14 cellular contexts compared by ENCODE assay signal in the genomic region with DNA sequence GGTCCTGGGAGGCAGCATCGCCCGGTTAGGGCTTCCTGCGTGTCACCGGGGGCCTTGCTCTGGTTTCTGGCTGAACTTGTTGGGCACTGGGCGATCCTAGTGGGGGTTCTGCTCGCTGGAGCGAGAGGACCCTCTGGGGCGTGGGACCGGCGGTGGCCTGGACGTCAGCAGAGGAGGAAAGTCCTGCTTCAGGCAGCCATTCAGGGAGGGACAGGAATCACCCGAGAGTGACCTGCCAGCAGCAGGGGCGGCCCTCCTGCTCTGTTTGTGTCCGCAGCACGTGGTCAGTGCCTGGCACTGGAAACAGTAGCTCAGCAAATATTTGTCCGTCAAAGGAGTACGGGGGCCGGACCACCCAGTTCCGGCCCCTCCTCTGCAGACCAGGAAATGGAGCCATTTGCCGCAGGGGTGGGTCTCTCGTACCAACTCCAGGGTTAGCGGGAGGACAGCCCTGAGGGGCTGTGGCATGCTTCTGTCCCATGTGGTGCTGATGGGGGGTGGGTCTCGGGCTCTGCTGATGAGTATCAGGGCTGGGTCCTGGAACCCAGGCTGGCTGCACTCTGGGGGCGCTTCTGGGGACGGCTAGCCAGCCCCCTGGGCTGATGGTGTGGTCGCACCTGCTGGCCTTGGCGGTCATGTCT. TPM values are rescaled to one million over a fixed set of nuclear protein-coding genes. Genes with fewer than 3 reads are reported as not detected.
DNase-seq lines count a peak whose midpoint lies in the region; ATAC-seq and TF ChIP-seq lines count a peak whose summit lies in the region.
"Had no signal": no experiment of that assay in that cellular context is flagged by ENCODE, and none has a peak within 500 bp of the region (broad histone marks: within the 10 kb centered on the region; RNA-seq: fewer than 3 reads in every experiment).

No MANE protein-coding gene starts in this region.

- intact Hi-C loops in left cardiac atrium (cut with DNase I): loop anchor here in 1 of 2 donors (5.0 kb wide), 1 partner anchor 46 kb away; a partner anchor contains a TSS

- H3K4me3 ChIP-seq in brain microvascular endothelial cell (ENCODE audit: low read depth, low read length): no peak overlapping the region
- no peak overlapping the region for H3K4me3 ChIP-seq in neural progenitor cell
- H3K4me3 ChIP-seq: PC-9 had no signal

- H3K27me3 ChIP-seq in brain microvascular endothelial cell (replicated peaks) (no peaks in the 10 kb centered on the region), neural progenitor cell (no peaks in the 10 kb centered on the region)

- H3K9me3 ChIP-seq in neural progenitor cell (ENCODE audit: low read depth): no peaks in the 10 kb centered on the region
- H3K9me3 ChIP-seq: Caco-2 had no signal

- no peaks in the 10 kb centered on the region for H3F3A ChIP-seq in neural progenitor cell (ENCODE audit: low read depth)

- H3K36me3 Mint-ChIP-seq in neural progenitor cell: peaks cover 8% of the 10 kb centered on the region

- H3K79me2 ChIP-seq in neural progenitor cell (ENCODE audit: low read depth): no peaks in the 10 kb centered on the region

- ATAC-seq in left cardiac atrium (peak in 1 of 2 donors; percentile 31), HG02763 (IDR thresholded peaks at IDR 0.05; ENCODE audit: unreplicated experiment) (no peak), HG02852 (IDR thresholded peaks at IDR 0.05; ENCODE audit: unreplicated experiment) (no peak)
- ATAC-seq: stimulated activated naive CD8-positive, alpha-beta T cell treated with anti-CD3 and anti-CD28 coated beads, Interleukin-15, amount 100 ng/mL, for 72 hours had no signal

- H3K27ac Mint-ChIP-seq in neural progenitor cell: peak overlapping the region; percentile 87
- H3K27ac Mint-ChIP-seq: stimulated activated naive CD8-positive, alpha-beta T cell treated with anti-CD3 and anti-CD28 coated beads, Interleukin-15, amount 100 ng/mL, for 72 hours had no signal

- in situ Hi-C loops in brain microvascular endothelial cell (cut with HindIII; ENCODE audit: low pct_ligation_motif_present, low sequenced_read_pairs): no loop called here

- peaks cover 6% of the 10 kb centered on the region for H3K27me3 Mint-ChIP-seq in neural progenitor cell (ENCODE audit: insufficient read depth, low read depth)
- H3K27me3 Mint-ChIP-seq: stimulated activated naive CD8-positive, alpha-beta T cell treated with anti-CD3 and anti-CD28 coated beads, Interleukin-15, amount 100 ng/mL, for 72 hours had no signal

- no peaks in the 10 kb centered on the region for H3K9me3 Mint-ChIP-seq in neural progenitor cell
- H3K9me3 Mint-ChIP-seq: stimulated activated naive CD8-positive, alpha-beta T cell treated with anti-CD3 and anti-CD28 coated beads, Interleukin-15, amount 100 ng/mL, for 72 hours had no signal

- H3K36me3 ChIP-seq in brain microvascular endothelial cell (replicated peaks) (peaks cover 3% of the 10 kb centered on the region), neural progenitor cell (no peaks in the 10 kb centered on the region)

- no peak overlapping the region for H3K4me3 Mint-ChIP-seq in neural progenitor cell
- H3K4me3 Mint-ChIP-seq: stimulated activated naive CD8-positive, alpha-beta T cell treated with anti-CD3 and anti-CD28 coated beads, Interleukin-15, amount 100 ng/mL, for 72 hours had no signal

- peaks cover 6% of the 10 kb centered on the region for H3K4me1 ChIP-seq in neural progenitor cell
- H3K4me1 ChIP-seq: Caco-2 had no signal

- H3K4me2 ChIP-seq in neural progenitor cell: no peak overlapping the region
- H3K4me2 ChIP-seq: PC-9 had no signal

- H4K20me1 ChIP-seq in neural progenitor cell (ENCODE audit: low read depth): peaks cover 7% of the 10 kb centered on the region

- TF ChIP-seq CTCF in brain microvascular endothelial cell (IDR thresholded peaks at IDR 0.05; ENCODE audit: low read depth, low read length, missing control alignments): no peak
- TF ChIP-seq CTCF in neural progenitor cell (IDR thresholded peaks at IDR 0.05): no peak

- DNase-seq in brain microvascular endothelial cell: peak; percentile 7
- peak; percentile 75 for DNase-seq in left cardiac atrium
- no peak for DNase-seq in neural progenitor cell (ENCODE audit: low spot score)
- peak; percentile 80 for DNase-seq in ureter (ENCODE audit: low spot score)
- DNase-seq in AG08396 (ENCODE audit: low spot score): no peak
- DNase-seq: activated CD4-positive, alpha-beta T cell treated with anti-CD3 and anti-CD28 coated beads, Interleukin-2, amount 50 U/mL, for 4 hours; activated effector memory CD4-positive, alpha-beta T cell treated with anti-CD3 and anti-CD28 coated beads, Interleukin-2, amount 50 U/mL, for 16 hours; Caco-2; NCI-H2171 treated with DMSO at 0.1 percent for 48 hours; PC-9; stimulated activated naive CD8-positive, alpha-beta T cell treated with anti-CD3 and anti-CD28 coated beads, Interleukin-15, amount 100 ng/mL, for 72 hours; T-helper 2 cell had no signal

- peaks cover 11% of the 10 kb centered on the region for H3K4me1 Mint-ChIP-seq in neural progenitor cell
- H3K4me1 Mint-ChIP-seq: stimulated activated naive CD8-positive, alpha-beta T cell treated with anti-CD3 and anti-CD28 coated beads, Interleukin-15, amount 100 ng/mL, for 72 hours had no signal

- no peak overlapping the region for H3K9ac ChIP-seq in neural progenitor cell

- no peak overlapping the region for H2AFZ ChIP-seq in neural progenitor cell (replicated peaks)
- H2AFZ ChIP-seq: PC-9 had no signal

- H3K27ac ChIP-seq in brain microvascular endothelial cell (no peak overlapping the region), neural progenitor cell (no peak overlapping the region)
- H3K27ac ChIP-seq: PC-9 had no signal

RNA-seq across cellular contexts. Expression of a gene that starts 48.3 kb away (rescaled TPM):
- total RNA-seq in left cardiac atrium (10 to 100 TPM; 32.8 to 38.0 TPM), neural progenitor cell (ENCODE audit: low replicate concordance) (15.6 and 16.1 TPM in 2 replicates), ureter (48.7 TPM)

Comparison
In these comparisons a context has a peak if more than half of its experiments do, and no peak if none do; other contexts are left out.
1. DNase-seq: peak in brain microvascular endothelial cell (single experiment), left cardiac atrium (single experiment) and ureter (single experiment); none in neural progenitor cell (single experiment) and AG08396 (single experiment).